1 cellular context compared by ENCODE assay signal in the genomic region with DNA sequence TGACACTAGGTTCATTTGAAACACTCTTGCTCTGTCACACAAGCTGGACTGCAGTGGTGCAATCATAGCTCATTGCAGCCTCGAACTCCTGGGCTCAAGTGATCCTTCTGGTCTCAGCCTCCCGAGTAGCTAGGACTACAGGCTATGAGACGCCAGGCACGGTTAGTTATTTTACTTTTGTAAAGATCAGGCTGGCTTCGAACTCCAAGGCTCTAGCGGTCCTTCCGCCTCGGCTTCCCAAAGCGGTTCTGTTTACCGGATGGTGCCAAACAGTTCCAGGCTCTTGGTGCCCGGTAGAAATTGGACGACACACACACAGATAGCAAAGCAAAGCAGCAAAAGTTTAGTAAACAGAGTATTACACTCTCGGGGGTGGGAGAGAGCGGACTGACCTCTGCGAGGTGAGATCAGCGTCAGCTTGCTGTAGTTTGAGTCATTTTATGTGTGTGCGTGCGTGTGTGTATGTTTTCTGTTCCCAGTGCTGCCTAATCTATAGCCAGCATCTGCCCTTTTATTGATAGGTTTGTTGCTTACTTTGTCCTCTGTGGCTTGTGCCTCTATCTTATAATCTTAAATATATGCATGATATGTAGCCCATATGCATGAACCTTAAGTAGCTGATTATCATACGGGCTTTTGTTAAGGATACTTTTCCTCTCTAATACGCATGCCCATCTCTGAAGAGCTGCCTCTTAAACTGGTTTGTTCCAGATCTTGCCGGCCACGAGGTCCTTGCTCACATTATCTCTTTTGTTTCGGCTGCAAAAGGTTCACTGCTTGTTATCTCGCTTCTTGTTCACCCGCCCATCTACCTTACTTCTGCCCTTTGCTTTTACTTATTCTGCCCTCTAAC.
TF ChIP-seq lines count a peak whose summit lies in the region.

No MANE protein-coding gene starts in this region.

TF ChIP-seq in HepG2, 621 proteins besides CTCF, POLR2A, EP300 and RAD21 (continued from another document and continues in another):
- TF ChIP-seq SP1 (IDR thresholded peaks at IDR 0.05) (no peak), SP1 (CRISPR knock-in tag; IDR thresholded peaks at IDR 0.05) (no peak), PRMT3 (CRISPR knock-in tag; IDR thresholded peaks at IDR 0.05; ENCODE audit: borderline replicate concordance, low read depth) (no peak), ELF3 (CRISPR knock-in tag; IDR thresholded peaks at IDR 0.05) (0 out of 2 replicates have a peak, but pooled peaks have one; percentile 5), BCL6 (CRISPR knock-in tag; IDR thresholded peaks at IDR 0.05) (no peak), KLF16 (CRISPR knock-in tag; IDR thresholded peaks at IDR 0.05) (no peak), TCF7L2 (IDR thresholded peaks at IDR 0.05; ENCODE audit: low read depth, low read length) (no peak), ZNF251 (CRISPR knock-in tag; IDR thresholded peaks at IDR 0.05) (no peak), NR2F1 (CRISPR knock-in tag; IDR thresholded peaks at IDR 0.05) (no peak), SMC3 (IDR thresholded peaks at IDR 0.05; ENCODE audit: low read length) (no peak), ZNF329 (CRISPR knock-in tag; IDR thresholded peaks at IDR 0.05; ENCODE audit: low read depth) (no peak), POLR2G (IDR thresholded peaks at IDR 0.05; ENCODE audit: low read depth, low read length) (peak; percentile 77), ZNF777 (CRISPR knock-in tag; IDR thresholded peaks at IDR 0.05) (peak; percentile 44; the same call in 1 of the 2 replicates), ZFYVE20 (CRISPR knock-in tag; IDR thresholded peaks at IDR 0.05; ENCODE audit: borderline replicate concordance, low read depth) (no peak), ZBTB8A (CRISPR knock-in tag; IDR thresholded peaks at IDR 0.05; ENCODE audit: borderline replicate concordance, low read depth) (no peak), ZNF12 (CRISPR knock-in tag; IDR thresholded peaks at IDR 0.05) (peak; percentile 40; the same call in 1 of the 2 replicates), ZNF30 (CRISPR knock-in tag; IDR thresholded peaks at IDR 0.05) (no peak), NFRKB (IDR thresholded peaks at IDR 0.05) (no peak), NR1H2 (CRISPR knock-in tag; IDR thresholded peaks at IDR 0.05; ENCODE audit: borderline replicate concordance, low read depth) (no peak), SRF (IDR thresholded peaks at IDR 0.05; ENCODE audit: low read depth, low read length) (peak; percentile 9; the same call in 1 of the 2 replicates), ZNF75D (CRISPR knock-in tag; IDR thresholded peaks at IDR 0.05; ENCODE audit: borderline replicate concordance) (no peak), PCBP2 (optimal IDR thresholded peaks at IDR 0.05; ENCODE audit: low read depth, low read length, poor library complexity, severe bottlenecking) (no peak), MED13 (CRISPR knock-in tag; IDR thresholded peaks at IDR 0.05) (no peak), ZNF333 (CRISPR knock-in tag; IDR thresholded peaks at IDR 0.05; ENCODE audit: borderline replicate concordance) (no peak)
- TF ChIP-seq, protein P1, sequence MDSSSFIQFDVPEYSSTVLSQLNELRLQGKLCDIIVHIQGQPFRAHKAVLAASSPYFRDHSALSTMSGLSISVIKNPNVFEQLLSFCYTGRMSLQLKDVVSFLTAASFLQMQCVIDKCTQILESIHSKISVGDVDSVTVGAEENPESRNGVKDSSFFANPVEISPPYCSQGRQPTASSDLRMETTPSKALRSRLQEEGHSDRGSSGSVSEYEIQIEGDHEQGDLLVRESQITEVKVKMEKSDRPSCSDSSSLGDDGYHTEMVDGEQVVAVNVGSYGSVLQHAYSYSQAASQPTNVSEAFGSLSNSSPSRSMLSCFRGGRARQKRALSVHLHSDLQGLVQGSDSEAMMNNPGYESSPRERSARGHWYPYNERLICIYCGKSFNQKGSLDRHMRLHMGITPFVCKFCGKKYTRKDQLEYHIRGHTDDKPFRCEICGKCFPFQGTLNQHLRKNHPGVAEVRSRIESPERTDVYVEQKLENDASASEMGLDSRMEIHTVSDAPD (CRISPR knock-in tag; IDR thresholded peaks at IDR 0.05): peak; percentile 61; the same call in 1 of the 2 replicates
- TF ChIP-seq, protein P2, sequence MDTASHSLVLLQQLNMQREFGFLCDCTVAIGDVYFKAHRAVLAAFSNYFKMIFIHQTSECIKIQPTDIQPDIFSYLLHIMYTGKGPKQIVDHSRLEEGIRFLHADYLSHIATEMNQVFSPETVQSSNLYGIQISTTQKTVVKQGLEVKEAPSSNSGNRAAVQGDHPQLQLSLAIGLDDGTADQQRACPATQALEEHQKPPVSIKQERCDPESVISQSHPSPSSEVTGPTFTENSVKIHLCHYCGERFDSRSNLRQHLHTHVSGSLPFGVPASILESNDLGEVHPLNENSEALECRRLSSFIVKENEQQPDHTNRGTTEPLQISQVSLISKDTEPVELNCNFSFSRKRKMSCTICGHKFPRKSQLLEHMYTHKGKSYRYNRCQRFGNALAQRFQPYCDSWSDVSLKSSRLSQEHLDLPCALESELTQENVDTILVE (CRISPR knock-in tag; IDR thresholded peaks at IDR 0.05): no peak; the same call in 1 of the 2 replicates
- TF ChIP-seq, protein P3, sequence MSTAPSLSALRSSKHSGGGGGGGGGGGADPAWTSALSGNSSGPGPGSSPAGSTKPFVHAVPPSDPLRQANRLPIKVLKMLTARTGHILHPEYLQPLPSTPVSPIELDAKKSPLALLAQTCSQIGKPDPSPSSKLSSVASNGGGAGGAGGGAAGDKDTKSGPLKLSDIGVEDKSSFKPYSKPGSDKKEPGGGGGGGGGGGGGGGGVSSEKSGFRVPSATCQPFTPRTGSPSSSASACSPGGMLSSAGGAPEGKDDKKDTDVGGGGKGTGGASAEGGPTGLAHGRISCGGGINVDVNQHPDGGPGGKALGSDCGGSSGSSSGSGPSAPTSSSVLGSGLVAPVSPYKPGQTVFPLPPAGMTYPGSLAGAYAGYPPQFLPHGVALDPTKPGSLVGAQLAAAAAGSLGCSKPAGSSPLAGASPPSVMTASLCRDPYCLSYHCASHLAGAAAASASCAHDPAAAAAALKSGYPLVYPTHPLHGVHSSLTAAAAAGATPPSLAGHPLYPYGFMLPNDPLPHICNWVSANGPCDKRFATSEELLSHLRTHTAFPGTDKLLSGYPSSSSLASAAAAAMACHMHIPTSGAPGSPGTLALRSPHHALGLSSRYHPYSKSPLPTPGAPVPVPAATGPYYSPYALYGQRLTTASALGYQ (CRISPR knock-in tag; IDR thresholded peaks at IDR 0.05): no peak
- TF ChIP-seq, protein P4, sequence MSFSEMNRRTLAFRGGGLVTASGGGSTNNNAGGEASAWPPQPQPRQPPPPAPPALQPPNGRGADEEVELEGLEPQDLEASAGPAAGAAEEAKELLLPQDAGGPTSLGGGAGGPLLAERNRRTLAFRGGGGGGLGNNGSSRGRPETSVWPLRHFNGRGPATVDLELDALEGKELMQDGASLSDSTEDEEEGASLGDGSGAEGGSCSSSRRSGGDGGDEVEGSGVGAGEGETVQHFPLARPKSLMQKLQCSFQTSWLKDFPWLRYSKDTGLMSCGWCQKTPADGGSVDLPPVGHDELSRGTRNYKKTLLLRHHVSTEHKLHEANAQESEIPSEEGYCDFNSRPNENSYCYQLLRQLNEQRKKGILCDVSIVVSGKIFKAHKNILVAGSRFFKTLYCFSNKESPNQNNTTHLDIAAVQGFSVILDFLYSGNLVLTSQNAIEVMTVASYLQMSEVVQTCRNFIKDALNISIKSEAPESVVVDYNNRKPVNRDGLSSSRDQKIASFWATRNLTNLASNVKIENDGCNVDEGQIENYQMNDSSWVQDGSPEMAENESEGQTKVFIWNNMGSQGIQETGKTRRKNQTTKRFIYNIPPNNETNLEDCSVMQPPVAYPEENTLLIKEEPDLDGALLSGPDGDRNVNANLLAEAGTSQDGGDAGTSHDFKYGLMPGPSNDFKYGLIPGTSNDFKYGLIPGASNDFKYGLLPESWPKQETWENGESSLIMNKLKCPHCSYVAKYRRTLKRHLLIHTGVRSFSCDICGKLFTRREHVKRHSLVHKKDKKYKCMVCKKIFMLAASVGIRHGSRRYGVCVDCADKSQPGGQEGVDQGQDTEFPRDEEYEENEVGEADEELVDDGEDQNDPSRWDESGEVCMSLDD (CRISPR knock-in tag; IDR thresholded peaks at IDR 0.05; ENCODE audit: borderline replicate concordance): 0 out of 2 replicates have a peak, but pooled peaks have one; percentile 44
- TF ChIP-seq, protein P5, sequence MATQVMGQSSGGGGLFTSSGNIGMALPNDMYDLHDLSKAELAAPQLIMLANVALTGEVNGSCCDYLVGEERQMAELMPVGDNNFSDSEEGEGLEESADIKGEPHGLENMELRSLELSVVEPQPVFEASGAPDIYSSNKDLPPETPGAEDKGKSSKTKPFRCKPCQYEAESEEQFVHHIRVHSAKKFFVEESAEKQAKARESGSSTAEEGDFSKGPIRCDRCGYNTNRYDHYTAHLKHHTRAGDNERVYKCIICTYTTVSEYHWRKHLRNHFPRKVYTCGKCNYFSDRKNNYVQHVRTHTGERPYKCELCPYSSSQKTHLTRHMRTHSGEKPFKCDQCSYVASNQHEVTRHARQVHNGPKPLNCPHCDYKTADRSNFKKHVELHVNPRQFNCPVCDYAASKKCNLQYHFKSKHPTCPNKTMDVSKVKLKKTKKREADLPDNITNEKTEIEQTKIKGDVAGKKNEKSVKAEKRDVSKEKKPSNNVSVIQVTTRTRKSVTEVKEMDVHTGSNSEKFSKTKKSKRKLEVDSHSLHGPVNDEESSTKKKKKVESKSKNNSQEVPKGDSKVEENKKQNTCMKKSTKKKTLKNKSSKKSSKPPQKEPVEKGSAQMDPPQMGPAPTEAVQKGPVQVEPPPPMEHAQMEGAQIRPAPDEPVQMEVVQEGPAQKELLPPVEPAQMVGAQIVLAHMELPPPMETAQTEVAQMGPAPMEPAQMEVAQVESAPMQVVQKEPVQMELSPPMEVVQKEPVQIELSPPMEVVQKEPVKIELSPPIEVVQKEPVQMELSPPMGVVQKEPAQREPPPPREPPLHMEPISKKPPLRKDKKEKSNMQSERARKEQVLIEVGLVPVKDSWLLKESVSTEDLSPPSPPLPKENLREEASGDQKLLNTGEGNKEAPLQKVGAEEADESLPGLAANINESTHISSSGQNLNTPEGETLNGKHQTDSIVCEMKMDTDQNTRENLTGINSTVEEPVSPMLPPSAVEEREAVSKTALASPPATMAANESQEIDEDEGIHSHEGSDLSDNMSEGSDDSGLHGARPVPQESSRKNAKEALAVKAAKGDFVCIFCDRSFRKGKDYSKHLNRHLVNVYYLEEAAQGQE (IDR thresholded peaks at IDR 0.05; ENCODE audit: borderline replicate concordance in 1 of 2, low read depth in 1 of 2, low read length in 2 of 2): 0 out of 4 replicates have a peak, but pooled peaks of 1 of the 2 experiments have one; percentile 34
- TF ChIP-seq, protein P6, sequence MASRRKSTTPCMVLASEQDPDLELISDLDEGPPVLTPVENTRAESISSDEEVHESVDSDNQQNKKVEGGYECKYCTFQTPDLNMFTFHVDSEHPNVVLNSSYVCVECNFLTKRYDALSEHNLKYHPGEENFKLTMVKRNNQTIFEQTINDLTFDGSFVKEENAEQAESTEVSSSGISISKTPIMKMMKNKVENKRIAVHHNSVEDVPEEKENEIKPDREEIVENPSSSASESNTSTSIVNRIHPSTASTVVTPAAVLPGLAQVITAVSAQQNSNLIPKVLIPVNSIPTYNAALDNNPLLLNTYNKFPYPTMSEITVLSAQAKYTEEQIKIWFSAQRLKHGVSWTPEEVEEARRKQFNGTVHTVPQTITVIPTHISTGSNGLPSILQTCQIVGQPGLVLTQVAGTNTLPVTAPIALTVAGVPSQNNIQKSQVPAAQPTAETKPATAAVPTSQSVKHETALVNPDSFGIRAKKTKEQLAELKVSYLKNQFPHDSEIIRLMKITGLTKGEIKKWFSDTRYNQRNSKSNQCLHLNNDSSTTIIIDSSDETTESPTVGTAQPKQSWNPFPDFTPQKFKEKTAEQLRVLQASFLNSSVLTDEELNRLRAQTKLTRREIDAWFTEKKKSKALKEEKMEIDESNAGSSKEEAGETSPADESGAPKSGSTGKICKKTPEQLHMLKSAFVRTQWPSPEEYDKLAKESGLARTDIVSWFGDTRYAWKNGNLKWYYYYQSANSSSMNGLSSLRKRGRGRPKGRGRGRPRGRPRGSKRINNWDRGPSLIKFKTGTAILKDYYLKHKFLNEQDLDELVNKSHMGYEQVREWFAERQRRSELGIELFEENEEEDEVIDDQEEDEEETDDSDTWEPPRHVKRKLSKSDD (CRISPR knock-in tag; IDR thresholded peaks at IDR 0.05; ENCODE audit: low read depth): 0 out of 2 replicates have a peak, but pooled peaks have one; percentile 50
- TF ChIP-seq, protein P7, sequence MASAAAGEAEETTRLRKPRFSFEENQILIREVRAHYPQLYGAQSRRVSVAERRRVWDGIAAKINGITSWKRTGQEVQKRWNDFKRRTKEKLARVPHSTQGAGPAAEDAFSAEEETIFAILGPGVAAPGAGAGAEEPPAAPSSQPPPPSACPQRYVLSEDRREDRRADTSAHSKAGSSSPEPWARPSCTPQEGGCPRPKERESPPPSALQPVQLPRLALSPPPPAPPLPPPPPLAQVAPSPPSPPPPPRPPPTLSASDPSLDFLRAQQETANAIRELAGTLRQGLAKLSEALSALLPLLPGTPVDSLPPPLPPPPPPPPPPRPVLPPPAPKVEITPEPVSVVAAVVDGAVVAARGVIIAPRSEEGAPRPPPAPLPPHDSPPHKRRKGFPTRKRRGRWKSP (CRISPR knock-in tag; IDR thresholded peaks at IDR 0.05): no peak
- TF ChIP-seq, protein P8, sequence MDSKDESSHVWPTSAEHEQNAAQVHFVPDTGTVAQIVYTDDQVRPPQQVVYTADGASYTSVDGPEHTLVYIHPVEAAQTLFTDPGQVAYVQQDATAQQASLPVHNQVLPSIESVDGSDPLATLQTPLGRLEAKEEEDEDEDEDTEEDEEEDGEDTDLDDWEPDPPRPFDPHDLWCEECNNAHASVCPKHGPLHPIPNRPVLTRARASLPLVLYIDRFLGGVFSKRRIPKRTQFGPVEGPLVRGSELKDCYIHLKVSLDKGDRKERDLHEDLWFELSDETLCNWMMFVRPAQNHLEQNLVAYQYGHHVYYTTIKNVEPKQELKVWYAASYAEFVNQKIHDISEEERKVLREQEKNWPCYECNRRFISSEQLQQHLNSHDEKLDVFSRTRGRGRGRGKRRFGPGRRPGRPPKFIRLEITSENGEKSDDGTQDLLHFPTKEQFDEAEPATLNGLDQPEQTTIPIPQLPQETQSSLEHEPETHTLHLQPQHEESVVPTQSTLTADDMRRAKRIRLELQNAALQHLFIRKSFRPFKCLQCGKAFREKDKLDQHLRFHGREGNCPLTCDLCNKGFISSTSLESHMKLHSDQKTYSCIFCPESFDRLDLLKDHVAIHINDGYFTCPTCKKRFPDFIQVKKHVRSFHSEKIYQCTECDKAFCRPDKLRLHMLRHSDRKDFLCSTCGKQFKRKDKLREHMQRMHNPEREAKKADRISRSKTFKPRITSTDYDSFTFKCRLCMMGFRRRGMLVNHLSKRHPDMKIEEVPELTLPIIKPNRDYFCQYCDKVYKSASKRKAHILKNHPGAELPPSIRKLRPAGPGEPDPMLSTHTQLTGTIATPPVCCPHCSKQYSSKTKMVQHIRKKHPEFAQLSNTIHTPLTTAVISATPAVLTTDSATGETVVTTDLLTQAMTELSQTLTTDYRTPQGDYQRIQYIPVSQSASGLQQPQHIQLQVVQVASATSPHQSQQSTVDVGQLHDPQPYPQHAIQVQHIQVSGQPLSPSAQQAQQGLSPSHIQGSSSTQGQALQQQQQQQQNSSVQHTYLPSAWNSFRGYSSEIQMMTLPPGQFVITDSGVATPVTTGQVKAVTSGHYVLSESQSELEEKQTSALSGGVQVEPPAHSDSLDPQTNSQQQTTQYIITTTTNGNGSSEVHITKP (CRISPR knock-in tag; IDR thresholded peaks at IDR 0.05; ENCODE audit: low read depth): no peak
- TF ChIP-seq, protein P9, sequence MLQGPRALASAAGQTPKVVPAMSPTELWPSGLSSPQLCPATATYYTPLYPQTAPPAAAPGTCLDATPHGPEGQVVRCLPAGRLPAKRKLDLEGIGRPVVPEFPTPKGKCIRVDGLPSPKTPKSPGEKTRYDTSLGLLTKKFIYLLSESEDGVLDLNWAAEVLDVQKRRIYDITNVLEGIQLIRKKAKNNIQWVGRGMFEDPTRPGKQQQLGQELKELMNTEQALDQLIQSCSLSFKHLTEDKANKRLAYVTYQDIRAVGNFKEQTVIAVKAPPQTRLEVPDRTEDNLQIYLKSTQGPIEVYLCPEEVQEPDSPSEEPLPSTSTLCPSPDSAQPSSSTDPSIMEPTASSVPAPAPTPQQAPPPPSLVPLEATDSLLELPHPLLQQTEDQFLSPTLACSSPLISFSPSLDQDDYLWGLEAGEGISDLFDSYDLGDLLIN (CRISPR knock-in tag; IDR thresholded peaks at IDR 0.05; ENCODE audit: borderline replicate concordance): 0 out of 2 replicates have a peak, but pooled peaks have one; percentile 44
